ENCODE assay signal across 12 cellular contexts in the genomic region with DNA sequence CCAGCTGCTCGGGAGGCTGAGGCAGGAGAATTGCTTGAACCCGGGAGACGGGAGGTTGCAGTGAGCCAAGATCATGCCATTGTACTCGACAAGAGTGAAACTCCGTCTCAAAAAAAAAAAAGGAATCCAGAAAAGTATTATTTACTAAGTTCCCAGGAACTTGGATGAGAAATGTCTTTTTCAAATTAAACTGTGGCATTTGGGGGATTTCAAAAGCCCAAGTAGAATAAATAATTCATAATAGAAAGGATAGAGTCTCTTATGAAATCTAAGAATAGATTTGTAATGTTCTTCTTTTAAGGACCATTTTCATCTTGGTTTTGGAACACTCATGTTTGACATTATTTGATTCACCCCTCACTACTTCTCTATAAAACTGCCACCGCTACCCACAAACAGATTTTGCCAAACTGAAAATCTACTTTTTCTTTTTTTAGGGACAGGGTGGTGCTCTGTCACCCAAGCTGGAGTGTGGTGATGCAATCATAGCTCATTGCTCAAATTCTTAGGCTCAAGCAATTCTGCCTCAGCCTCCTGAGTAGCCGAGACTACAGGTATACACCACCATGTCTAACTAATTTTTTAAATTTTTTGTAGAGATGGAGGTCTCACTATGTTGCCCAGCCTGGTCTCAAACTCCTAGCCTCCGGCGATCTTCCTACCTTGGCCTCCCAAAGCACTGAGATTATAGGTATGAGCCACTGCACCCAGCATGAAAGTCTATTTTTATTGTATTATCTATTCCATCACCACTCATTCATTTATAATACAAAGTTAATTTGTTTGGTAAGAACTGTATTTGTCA.
"Had no signal": no experiment of that assay in that cellular context is flagged by ENCODE, and none has a peak within 500 bp of the region (broad histone marks: within the 10 kb centered on the region; RNA-seq: fewer than 3 reads in every experiment).

No MANE protein-coding gene starts in this region.

- ATAC-seq: lower lobe of right lung; stimulated activated naive B cell treated with anti-CD40 and anti-IgM and Interleukin-4, amounts not matched to agents 10 μg/mL and 1 μg/mL and 100 μg/mL, for 72 hours had no signal

- H3K27me3 ChIP-seq: colonic mucosa, upper lobe of left lung had no signal

- H3K9me3 Mint-ChIP-seq: activated CD4-positive, alpha-beta memory T cell treated with anti-CD3 and anti-CD28 coated beads, Interleukin-2, amount 10 ng/mL, durations not matched to agents 7 days and 5 days had no signal

- H3K9me3 ChIP-seq: colonic mucosa, lower lobe of right lung, upper lobe of left lung had no signal

- H3K27ac Mint-ChIP-seq: activated CD4-positive, alpha-beta memory T cell treated with anti-CD3 and anti-CD28 coated beads, Interleukin-2, amount 10 ng/mL, durations not matched to agents 7 days and 5 days; stimulated activated naive B cell treated with anti-CD40 and anti-IgM and Interleukin-4, amounts not matched to agents 10 μg/mL and 1 μg/mL and 100 μg/mL, for 72 hours had no signal

- H3K27ac ChIP-seq: colonic mucosa, lower lobe of right lung, parathyroid adenoma, upper lobe of left lung had no signal

- H3K4me1 Mint-ChIP-seq: activated CD4-positive, alpha-beta memory T cell treated with anti-CD3 and anti-CD28 coated beads, Interleukin-2, amount 10 ng/mL, durations not matched to agents 7 days and 5 days; stimulated activated naive B cell treated with anti-CD40 and anti-IgM and Interleukin-4, amounts not matched to agents 10 μg/mL and 1 μg/mL and 100 μg/mL, for 72 hours had no signal

- H3K36me3 ChIP-seq: colonic mucosa had no signal

- H3K9ac ChIP-seq: parathyroid adenoma had no signal

- H3K4me1 ChIP-seq: colonic mucosa, lower lobe of right lung, parathyroid adenoma, upper lobe of left lung had no signal

- H3K27me3 Mint-ChIP-seq: stimulated activated naive B cell treated with anti-CD40 and anti-IgM and Interleukin-4, amounts not matched to agents 10 μg/mL and 1 μg/mL and 100 μg/mL, for 72 hours had no signal

- H3K4me3 Mint-ChIP-seq: activated CD4-positive, alpha-beta memory T cell treated with anti-CD3 and anti-CD28 coated beads, Interleukin-2, amount 10 ng/mL, durations not matched to agents 7 days and 5 days; stimulated activated naive B cell treated with anti-CD40 and anti-IgM and Interleukin-4, amounts not matched to agents 10 μg/mL and 1 μg/mL and 100 μg/mL, for 72 hours had no signal

- H3K79me2 ChIP-seq: parathyroid adenoma had no signal

- H2AFZ ChIP-seq: parathyroid adenoma had no signal

- H3K36me3 Mint-ChIP-seq: stimulated activated naive B cell treated with anti-CD40 and anti-IgM and Interleukin-4, amounts not matched to agents 10 μg/mL and 1 μg/mL and 100 μg/mL, for 72 hours had no signal

- DNase-seq: activated CD4-positive, alpha-beta memory T cell treated with anti-CD3 and anti-CD28 coated beads, Interleukin-2, amount 10 ng/mL, durations not matched to agents 7 days and 5 days; activated CD4-positive, alpha-beta T cell treated with anti-CD3 and anti-CD28 coated beads for 1 hour; activated CD8-positive, alpha-beta memory T cell treated with anti-CD3 and anti-CD28 coated beads, Interleukin-2, amount 50 U/mL, for 48 hours; colonic mucosa; hypothalamus; lower lobe of right lung; midbrain; stimulated activated naive B cell treated with anti-CD40 and anti-IgM and Interleukin-4, amounts not matched to agents 10 μg/mL and 1 μg/mL and 100 μg/mL, for 72 hours; substantia nigra; SW 1271; upper lobe of left lung had no signal

- H3K4me3 ChIP-seq: colonic mucosa, lower lobe of right lung, upper lobe of left lung had no signal
